ENCODE assay signal across 19 cellular contexts in genomic region chr2:107266555-107266954, GRCh38.
"Had no signal": no experiment of that assay in that cellular context is flagged by ENCODE, and none has a peak within 500 bp of the region (broad histone marks: within the 10 kb centered on the region; RNA-seq: fewer than 3 reads in every experiment).

No MANE protein-coding gene starts in this region.

- H3K4me3 ChIP-seq: coronary artery, dorsolateral prefrontal cortex, esophagus squamous epithelium, gastrocnemius medialis, heart right ventricle, left lung, lower lobe of right lung, mucosa of descending colon had no signal

- H3K4me1 ChIP-seq: esophagus squamous epithelium, gastrocnemius medialis, heart right ventricle, left lung, lower lobe of right lung had no signal

- H3K27me3 ChIP-seq: dorsolateral prefrontal cortex, esophagus squamous epithelium, gastrocnemius medialis, heart right ventricle, left lung had no signal

- DNase-seq: dermis blood vessel endothelial cell; dorsolateral prefrontal cortex; effector CD4-positive, alpha-beta T cell; effector memory CD4-positive, alpha-beta T cell; esophagus squamous epithelium; foreskin fibroblast; foreskin melanocyte; gastrocnemius medialis; glutamatergic neuron; head of caudate nucleus; heart right ventricle; hippocampal formation; left cardiac atrium; left lung; left ventricle myocardium superior; lower lobe of right lung; mesenchymal stem cell; mucosa of descending colon had no signal

- H3K9me3 ChIP-seq: esophagus squamous epithelium, gastrocnemius medialis, left lung, lower lobe of right lung, mucosa of descending colon had no signal

- H3K27ac ChIP-seq: coronary artery, dorsolateral prefrontal cortex, esophagus squamous epithelium, gastrocnemius medialis, heart right ventricle, left lung, lower lobe of right lung had no signal

- H3K36me3 ChIP-seq: esophagus squamous epithelium, gastrocnemius medialis, heart right ventricle, left lung, lower lobe of right lung had no signal
